ENCODE assay signal across 7 cellular contexts in the genomic region with DNA sequence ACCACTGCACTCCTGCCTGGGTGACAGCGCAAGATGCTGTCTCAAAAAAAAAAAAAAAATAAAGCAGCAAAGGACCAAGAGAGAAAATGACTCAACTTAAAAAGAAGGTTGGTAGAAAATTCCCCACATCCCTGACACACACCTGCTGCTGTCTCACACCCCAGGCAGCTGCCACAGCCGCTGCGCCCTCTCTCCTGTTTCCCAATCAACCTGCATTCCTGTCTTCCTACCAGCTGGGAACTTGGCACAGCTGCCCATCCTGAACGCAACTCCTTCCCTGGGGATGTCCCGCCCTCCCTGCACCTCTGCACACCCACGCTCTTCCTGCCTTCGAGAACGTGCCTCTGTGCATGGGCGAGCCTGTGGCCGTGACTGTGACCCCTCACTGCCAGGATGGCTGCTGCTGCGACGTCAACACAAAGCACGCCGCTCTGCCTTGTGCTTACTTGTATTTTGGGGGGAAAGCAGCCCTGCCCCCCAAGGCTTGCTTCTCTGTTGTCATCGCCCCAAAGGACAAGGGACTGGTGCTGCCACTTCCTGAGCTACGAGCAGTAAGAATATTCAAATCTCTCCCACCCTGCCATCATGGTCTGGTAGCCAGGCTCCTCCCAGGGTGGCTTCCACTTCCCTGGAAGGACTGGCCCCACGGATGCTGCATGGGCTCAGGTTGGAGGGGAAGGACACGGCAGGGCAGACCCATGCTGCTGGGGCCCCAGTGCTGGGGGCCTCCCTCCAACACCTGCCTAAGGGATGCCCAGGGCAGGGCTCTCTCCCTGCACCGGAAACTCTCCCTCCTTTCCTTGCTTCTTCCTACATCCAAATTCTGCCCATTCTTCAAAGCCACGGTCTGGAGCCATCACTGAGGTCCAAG. TPM values are rescaled to one million over a fixed set of nuclear protein-coding genes. Genes with fewer than 3 reads are reported as not detected.
DNase-seq lines count a peak whose midpoint lies in the region; ATAC-seq, FAIRE-seq and TF ChIP-seq lines count a peak whose summit lies in the region.

No MANE protein-coding gene starts in this region.

- ATAC-seq in GM19463 (IDR thresholded peaks at IDR 0.05; ENCODE audit: unreplicated experiment) (peak; percentile 36), pancreas (peak; percentile 68 to 74 (median 72)), HG03039 (IDR thresholded peaks at IDR 0.05; ENCODE audit: unreplicated experiment) (no peak)

- no peak overlapping the region for H4K8ac ChIP-seq in mesendoderm (ENCODE audit: low read depth, low read length)

- no peak for DNase-seq in effector memory CD4-positive, alpha-beta T cell
- DNase-seq in pancreas (peak; percentile 80 to 92 (median 91)), mesendoderm (no peak), retina (no peak)

- H2BK5ac ChIP-seq in mesendoderm (ENCODE audit: low read length): no peak overlapping the region

- FAIRE-seq in pancreas (lab: Jason Lieb, UNC): no peak

- H3K4me2 ChIP-seq in OCI-LY1 (ENCODE audit: low read length) (peak overlapping the region; percentile 25; the same call in 1 of the 2 replicates), mesendoderm (ENCODE audit: low read length) (no peak overlapping the region)

- 17 to 21% methylated on average over 19 to 20 of the region's 20 CpGs for WGBS in pancreas, 2 donors
- WGBS in mesendoderm (ENCODE audit: extremely low coverage, insufficient coverage, low lambda C conversion rate): no CpG with 5 or more reads among the region's 20 CpGs

- no peak overlapping the region for H2BK120ac ChIP-seq in mesendoderm (ENCODE audit: low read depth, low read length)

- TF ChIP-seq CTCF in OCI-LY1 (IDR thresholded peaks at IDR 0.05; ENCODE audit: low read length): no peak
- no peak for TF ChIP-seq CTCF in pancreas (IDR thresholded peaks at IDR 0.05)

- H3K4ac ChIP-seq in mesendoderm (ENCODE audit: low read depth, low read length): no peak overlapping the region

- H2AFZ ChIP-seq in OCI-LY1 (ENCODE audit: low read length): no peak overlapping the region

- no peak overlapping the region for H2BK15ac ChIP-seq in mesendoderm (replicated peaks; ENCODE audit: low read depth)

- intact Hi-C loops in pancreas (cut with DNase I): no loop called here

- H4K5ac ChIP-seq in mesendoderm (ENCODE audit: low read length): no peak overlapping the region

- no peaks in the 10 kb centered on the region for H3F3A ChIP-seq in OCI-LY1 (ENCODE audit: insufficient read depth, low read length)

- H3K27ac ChIP-seq in OCI-LY1 (ENCODE audit: low read depth, low read length, poor library complexity, severe bottlenecking) (no peak overlapping the region), pancreas (peak overlapping the region; percentile 31 to 72 (median 46)), mesendoderm (ENCODE audit: low read depth, low read length) (no peak overlapping the region)
- H3K27ac ChIP-seq in effector memory CD4-positive, alpha-beta T cell (ENCODE audit: insufficient read depth, low read length, poor library complexity, severe bottlenecking): peak overlapping the region; percentile 78

- H3K4me1 ChIP-seq in OCI-LY1 (ENCODE audit: insufficient read depth, low read length, severe bottlenecking) (peaks cover 36% of the 10 kb centered on the region), pancreas (peaks cover 57 to 58% (median 57%) of the 10 kb centered on the region in 3 donors), mesendoderm (ENCODE audit: control insufficient read depth, low read depth, low read length) (peaks cover 10% of the 10 kb centered on the region)
- peaks cover 41% of the 10 kb centered on the region for H3K4me1 ChIP-seq in effector memory CD4-positive, alpha-beta T cell (ENCODE audit: control insufficient read depth, insufficient read depth, low read length, poor library complexity, severe bottlenecking)

- H3K79me2 ChIP-seq in OCI-LY1 (ENCODE audit: insufficient read depth, low read length) (no peaks in the 10 kb centered on the region), mesendoderm (ENCODE audit: control insufficient read depth, insufficient read depth, low read length) (peaks cover 25% of the 10 kb centered on the region)

- H3K18ac ChIP-seq in mesendoderm (ENCODE audit: low read length): no peak overlapping the region

- H2AK5ac ChIP-seq in mesendoderm (ENCODE audit: low read length): no peak overlapping the region

- H3K27me3 ChIP-seq in OCI-LY1 (ENCODE audit: insufficient read depth, low read length): no peaks in the 10 kb centered on the region
- H3K27me3 ChIP-seq in effector memory CD4-positive, alpha-beta T cell (replicated peaks; ENCODE audit: control insufficient read depth, insufficient read depth, low read length, poor library complexity, severe bottlenecking): no peaks in the 10 kb centered on the region
- no peaks in the 10 kb centered on the region for H3K27me3 ChIP-seq in pancreas
- H3K27me3 ChIP-seq in mesendoderm (ENCODE audit: insufficient read depth, low read length, poor library complexity): no peaks in the 10 kb centered on the region

- H3K23ac ChIP-seq in mesendoderm (ENCODE audit: low read length): no peak overlapping the region

- H3K36me3 ChIP-seq in OCI-LY1 (ENCODE audit: insufficient read depth, low read length) (peaks cover 17% of the 10 kb centered on the region), pancreas (no peaks in the 10 kb centered on the region), mesendoderm (ENCODE audit: control insufficient read depth, insufficient read depth, low read length) (no peaks in the 10 kb centered on the region)
- H3K36me3 ChIP-seq in effector memory CD4-positive, alpha-beta T cell (ENCODE audit: control insufficient read depth, insufficient read depth, low read length): peaks cover 8% of the 10 kb centered on the region

- H3K9me2 ChIP-seq in OCI-LY1 (ENCODE audit: low read depth, low read length): no peaks in the 10 kb centered on the region

- no peaks in the 10 kb centered on the region for H3K9me3 ChIP-seq in OCI-LY1 (ENCODE audit: low read length)
- H3K9me3 ChIP-seq in effector memory CD4-positive, alpha-beta T cell (ENCODE audit: control insufficient read depth, low read length): no peaks in the 10 kb centered on the region
- no peaks in the 10 kb centered on the region for H3K9me3 ChIP-seq in pancreas

- H3K9ac ChIP-seq in OCI-LY1 (ENCODE audit: low read length) (no peak overlapping the region; the same call in 1 of the 2 replicates), mesendoderm (ENCODE audit: low read length) (no peak overlapping the region)

- no peak overlapping the region for H3K56ac ChIP-seq in mesendoderm (ENCODE audit: low read length)

- H3K4me3 ChIP-seq in OCI-LY1 (ENCODE audit: low read depth, low read length, poor library complexity, severe bottlenecking): no peak overlapping the region
- H3K4me3 ChIP-seq in effector memory CD4-positive, alpha-beta T cell (ENCODE audit: insufficient read depth, low read depth, low read length, poor library complexity, severe bottlenecking): peak overlapping the region; percentile 30
- H3K4me3 ChIP-seq in pancreas: no peak overlapping the region
- H3K4me3 ChIP-seq in mesendoderm (ENCODE audit: low read length): no peak overlapping the region

- H4K20me1 ChIP-seq in OCI-LY1 (ENCODE audit: insufficient read depth, low read length): no peaks in the 10 kb centered on the region

- peaks cover 27% of the 10 kb centered on the region for H3K79me1 ChIP-seq in mesendoderm (ENCODE audit: low read length)

RNA-seq across cellular contexts. Expression of a gene that starts 20.7 kb away (rescaled TPM):
- total RNA-seq in pancreas: 10 to 100 TPM; 25.9 to 31.1 (median 27.5) TPM
- polyA plus RNA-seq in pancreas: 10 to 100 TPM; 27.1 to 34.2 TPM
- 103 TPM for polyA plus RNA-seq in mesendoderm (2013, experiment 1 of 2)
- polyA plus RNA-seq in mesendoderm (2013, experiment 2 of 2): 105 TPM

RNA-seq across cellular contexts. Expression of a gene that starts 22.8 kb away (rescaled TPM):
- 1 to 10 TPM; 2.8 to 5.0 (median 3.9) TPM for total RNA-seq in pancreas
- polyA plus RNA-seq in pancreas: 1 to 10 TPM; 3.8 to 4.3 TPM
- 107 TPM for polyA plus RNA-seq in mesendoderm (2013, experiment 1 of 2)
- polyA plus RNA-seq in mesendoderm (2013, experiment 2 of 2): 110 TPM

RNA-seq across cellular contexts. Expression of a gene that starts 36.3 kb away (rescaled TPM):
- total RNA-seq in pancreas: 10 to 100 TPM; 11.8 to 20.0 (median 14.9) TPM
- 10 to 100 TPM; 16.7 to 18.9 TPM for polyA plus RNA-seq in pancreas
- 10.3 TPM for polyA plus RNA-seq in mesendoderm (2013, experiment 1 of 2)
- polyA plus RNA-seq in mesendoderm (2013, experiment 2 of 2): 10.5 TPM

RNA-seq across cellular contexts. Expression of a gene that starts 41.0 kb away (rescaled TPM):
- total RNA-seq in pancreas: 10 to 100 TPM; 17.4 to 45.4 (median 23.3) TPM
- 10 to 100 TPM; 46.6 to 65.5 TPM for polyA plus RNA-seq in pancreas
- 29.0 TPM for polyA plus RNA-seq in mesendoderm (2013, experiment 1 of 2)
- 28.2 TPM for polyA plus RNA-seq in mesendoderm (2013, experiment 2 of 2)

Comparison
In these comparisons a context has a peak if more than half of its experiments do, and no peak if none do; other contexts are left out.
1. H3K27ac ChIP-seq: peak in effector memory CD4-positive, alpha-beta T cell (single experiment) and pancreas (4 of 4); none in OCI-LY1 (single experiment) and mesendoderm (single experiment).
2. DNase-seq: peak in pancreas (6 of 6); none in effector memory CD4-positive, alpha-beta T cell (0 of 3), mesendoderm (single experiment) and retina (single experiment).